Comparison of ENCODE assay signal across 1 cellular context in genomic region chr19:40461669-40462221, GRCh38.
TF ChIP-seq lines count a peak whose summit lies in the region.

No MANE protein-coding gene starts in this region.

TF ChIP-seq in HepG2, 621 proteins besides CTCF, POLR2A, EP300 and RAD21 (continued from another document and continues in another):
- TF ChIP-seq PAXIP1 (CRISPR knock-in tag; conservative IDR thresholded peaks at IDR 0.05) (peak; percentile 89), NR3C1 (CRISPR knock-in tag; IDR thresholded peaks at IDR 0.05) (no peak), ARNT (IDR thresholded peaks at IDR 0.05) (no peak), RFXAP (CRISPR knock-in tag; IDR thresholded peaks at IDR 0.05; ENCODE audit: borderline replicate concordance) (peak; percentile 34; the same call in 1 of the 2 replicates), ZNF451 (CRISPR knock-in tag; IDR thresholded peaks at IDR 0.05) (no peak), ZNF468 (CRISPR knock-in tag; IDR thresholded peaks at IDR 0.05) (no peak), TBX3 (IDR thresholded peaks at IDR 0.05; ENCODE audit: borderline replicate concordance) (no peak), CEBPZ (IDR thresholded peaks at IDR 0.05; ENCODE audit: low read length) (no peak), ZNF878 (CRISPR knock-in tag; IDR thresholded peaks at IDR 0.05) (no peak), HOXD1 (CRISPR knock-in tag; IDR thresholded peaks at IDR 0.05) (no peak), SIN3B (IDR thresholded peaks at IDR 0.05; ENCODE audit: low read length) (no peak), SNAPC2 (CRISPR knock-in tag; IDR thresholded peaks at IDR 0.05) (no peak), ZNF343 (CRISPR knock-in tag; IDR thresholded peaks at IDR 0.05) (no peak), ZIK1 (CRISPR knock-in tag; IDR thresholded peaks at IDR 0.05; ENCODE audit: borderline replicate concordance, low read depth) (no peak), ISL2 (CRISPR knock-in tag; IDR thresholded peaks at IDR 0.05) (no peak), MLXIP (CRISPR knock-in tag; IDR thresholded peaks at IDR 0.05; ENCODE audit: borderline replicate concordance) (no peak), HNF4A (CRISPR knock-in tag; IDR thresholded peaks at IDR 0.05) (peak; percentile 88), MIER2 (CRISPR knock-in tag; IDR thresholded peaks at IDR 0.05) (no peak), GABPA (IDR thresholded peaks at IDR 0.05; ENCODE audit: low read depth, low read length) (no peak), GABPA (CRISPR knock-in tag; IDR thresholded peaks at IDR 0.05; ENCODE audit: low read depth) (peak; percentile 78), NFIB (CRISPR knock-in tag; IDR thresholded peaks at IDR 0.05; ENCODE audit: borderline replicate concordance) (no peak), HDAC2 (CRISPR knock-in tag; IDR thresholded peaks at IDR 0.05) (peak; percentile 66; the same call in 1 of the 2 replicates), CHCHD3 (CRISPR knock-in tag; IDR thresholded peaks at IDR 0.05) (no peak), CBX2 (IDR thresholded peaks at IDR 0.05; ENCODE audit: low read depth, low read length) (no peak), CBX2 (CRISPR knock-in tag; IDR thresholded peaks at IDR 0.05; ENCODE audit: low read depth) (no peak), KIAA2018 (CRISPR knock-in tag; IDR thresholded peaks at IDR 0.05; ENCODE audit: borderline replicate concordance) (no peak), HIVEP1 (CRISPR knock-in tag; IDR thresholded peaks at IDR 0.05) (no peak), ZNF792 (CRISPR knock-in tag; IDR thresholded peaks at IDR 0.05) (0 out of 2 replicates have a peak, but pooled peaks have one; percentile 14), MEIS1 (CRISPR knock-in tag; IDR thresholded peaks at IDR 0.05; ENCODE audit: borderline replicate concordance) (0 out of 2 replicates have a peak, but pooled peaks have one; percentile 42), ISX (CRISPR knock-in tag; conservative IDR thresholded peaks at IDR 0.05) (no peak), GPN1 (CRISPR knock-in tag; IDR thresholded peaks at IDR 0.05; ENCODE audit: borderline replicate concordance) (no peak), FOXO1 (CRISPR knock-in tag; IDR thresholded peaks at IDR 0.05) (peak; percentile 35; the same call in 1 of the 2 replicates), ETV6 (CRISPR knock-in tag; conservative IDR thresholded peaks at IDR 0.05) (no peak)
- TF ChIP-seq, protein P1, sequence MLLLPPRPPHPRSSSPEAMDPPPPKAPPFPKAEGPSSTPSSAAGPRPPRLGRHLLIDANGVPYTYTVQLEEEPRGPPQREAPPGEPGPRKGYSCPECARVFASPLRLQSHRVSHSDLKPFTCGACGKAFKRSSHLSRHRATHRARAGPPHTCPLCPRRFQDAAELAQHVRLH (CRISPR knock-in tag; IDR thresholded peaks at IDR 0.05; ENCODE audit: borderline replicate concordance, low read depth), result no peak
- TF ChIP-seq, protein P2, sequence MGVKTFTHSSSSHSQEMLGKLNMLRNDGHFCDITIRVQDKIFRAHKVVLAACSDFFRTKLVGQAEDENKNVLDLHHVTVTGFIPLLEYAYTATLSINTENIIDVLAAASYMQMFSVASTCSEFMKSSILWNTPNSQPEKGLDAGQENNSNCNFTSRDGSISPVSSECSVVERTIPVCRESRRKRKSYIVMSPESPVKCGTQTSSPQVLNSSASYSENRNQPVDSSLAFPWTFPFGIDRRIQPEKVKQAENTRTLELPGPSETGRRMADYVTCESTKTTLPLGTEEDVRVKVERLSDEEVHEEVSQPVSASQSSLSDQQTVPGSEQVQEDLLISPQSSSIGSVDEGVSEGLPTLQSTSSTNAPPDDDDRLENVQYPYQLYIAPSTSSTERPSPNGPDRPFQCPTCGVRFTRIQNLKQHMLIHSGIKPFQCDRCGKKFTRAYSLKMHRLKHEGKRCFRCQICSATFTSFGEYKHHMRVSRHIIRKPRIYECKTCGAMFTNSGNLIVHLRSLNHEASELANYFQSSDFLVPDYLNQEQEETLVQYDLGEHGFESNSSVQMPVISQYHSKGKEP (CRISPR knock-in tag; IDR thresholded peaks at IDR 0.05), result no peak
- TF ChIP-seq, protein P3, sequence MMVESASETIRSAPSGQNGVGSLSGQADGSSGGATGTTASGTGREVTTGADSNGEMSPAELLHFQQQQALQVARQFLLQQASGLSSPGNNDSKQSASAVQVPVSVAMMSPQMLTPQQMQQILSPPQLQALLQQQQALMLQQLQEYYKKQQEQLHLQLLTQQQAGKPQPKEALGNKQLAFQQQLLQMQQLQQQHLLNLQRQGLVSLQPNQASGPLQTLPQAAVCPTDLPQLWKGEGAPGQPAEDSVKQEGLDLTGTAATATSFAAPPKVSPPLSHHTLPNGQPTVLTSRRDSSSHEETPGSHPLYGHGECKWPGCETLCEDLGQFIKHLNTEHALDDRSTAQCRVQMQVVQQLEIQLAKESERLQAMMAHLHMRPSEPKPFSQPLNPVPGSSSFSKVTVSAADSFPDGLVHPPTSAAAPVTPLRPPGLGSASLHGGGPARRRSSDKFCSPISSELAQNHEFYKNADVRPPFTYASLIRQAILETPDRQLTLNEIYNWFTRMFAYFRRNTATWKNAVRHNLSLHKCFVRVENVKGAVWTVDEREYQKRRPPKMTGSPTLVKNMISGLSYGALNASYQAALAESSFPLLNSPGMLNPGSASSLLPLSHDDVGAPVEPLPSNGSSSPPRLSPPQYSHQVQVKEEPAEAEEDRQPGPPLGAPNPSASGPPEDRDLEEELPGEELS (CRISPR knock-in tag; IDR thresholded peaks at IDR 0.05), result peak; percentile 42; the same call in 1 of the 2 replicates
- TF ChIP-seq, protein P4, sequence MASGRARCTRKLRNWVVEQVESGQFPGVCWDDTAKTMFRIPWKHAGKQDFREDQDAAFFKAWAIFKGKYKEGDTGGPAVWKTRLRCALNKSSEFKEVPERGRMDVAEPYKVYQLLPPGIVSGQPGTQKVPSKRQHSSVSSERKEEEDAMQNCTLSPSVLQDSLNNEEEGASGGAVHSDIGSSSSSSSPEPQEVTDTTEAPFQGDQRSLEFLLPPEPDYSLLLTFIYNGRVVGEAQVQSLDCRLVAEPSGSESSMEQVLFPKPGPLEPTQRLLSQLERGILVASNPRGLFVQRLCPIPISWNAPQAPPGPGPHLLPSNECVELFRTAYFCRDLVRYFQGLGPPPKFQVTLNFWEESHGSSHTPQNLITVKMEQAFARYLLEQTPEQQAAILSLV (CRISPR knock-in tag; IDR thresholded peaks at IDR 0.05; ENCODE audit: borderline replicate concordance), result no peak
